Comparison of ENCODE assay signal across 23 cellular contexts in genomic region chr9:116409659-116410058, GRCh38.
"Had no signal": no experiment of that assay in that cellular context is flagged by ENCODE, and none has a peak within 500 bp of the region (broad histone marks: within the 10 kb centered on the region; RNA-seq: fewer than 3 reads in every experiment).

No MANE protein-coding gene starts in this region.

- H3K4me3 ChIP-seq: coronary artery, dorsolateral prefrontal cortex, esophagus muscularis mucosa, gastroesophageal sphincter, heart left ventricle, left lung, lower lobe of right lung, mucosa of descending colon had no signal

- H3K4me1 ChIP-seq: esophagus muscularis mucosa, foreskin keratinocyte, gastroesophageal sphincter, heart left ventricle, left lung, lower lobe of right lung had no signal

- H3K36me3 ChIP-seq: esophagus muscularis mucosa, gastroesophageal sphincter, heart left ventricle, left lung, lower lobe of right lung had no signal

- H3K27ac Mint-ChIP-seq: mesothelial cell of epicardium; naive thymus-derived CD8-positive, alpha-beta T cell had no signal

- H3K9me3 ChIP-seq: esophagus muscularis mucosa, gastroesophageal sphincter, heart left ventricle, left lung, lower lobe of right lung, mucosa of descending colon had no signal

- H3K4me1 Mint-ChIP-seq: mesothelial cell of epicardium; naive B cell; naive thymus-derived CD8-positive, alpha-beta T cell had no signal

- ATAC-seq: foreskin keratinocyte; gastroesophageal sphincter; heart left ventricle; left lung; left ventricle myocardium superior; lower lobe of right lung; mucosa of descending colon; naive thymus-derived CD8-positive, alpha-beta T cell had no signal

- H3K9me3 Mint-ChIP-seq: mesothelial cell of epicardium; naive B cell; naive thymus-derived CD8-positive, alpha-beta T cell had no signal

- FAIRE-seq: endothelial cell of umbilical vein, frontal cortex, islet of Langerhans, keratinocyte had no signal

- H3K27me3 Mint-ChIP-seq: naive thymus-derived CD8-positive, alpha-beta T cell had no signal

- H3K4me3 Mint-ChIP-seq: mesothelial cell of epicardium; naive B cell; naive thymus-derived CD8-positive, alpha-beta T cell had no signal

- H3K36me3 Mint-ChIP-seq: mesothelial cell of epicardium, naive B cell had no signal

- DNase-seq: dermis blood vessel endothelial cell; dorsolateral prefrontal cortex; effector CD4-positive, alpha-beta T cell; effector memory CD4-positive, alpha-beta T cell; foreskin keratinocyte; heart left ventricle; hippocampal formation; left cardiac atrium; left lung; left ventricle myocardium superior; lower lobe of right lung; mesenchymal stem cell; mucosa of descending colon; naive B cell; naive thymus-derived CD8-positive, alpha-beta T cell had no signal

- H3K27ac ChIP-seq: coronary artery, dorsolateral prefrontal cortex, esophagus muscularis mucosa, foreskin keratinocyte, gastroesophageal sphincter, heart left ventricle, left lung, lower lobe of right lung had no signal

- H3K27me3 ChIP-seq: dorsolateral prefrontal cortex, esophagus muscularis mucosa, foreskin keratinocyte, gastroesophageal sphincter, heart left ventricle, left lung had no signal
